Comparison of ENCODE assay signal across 21 cellular contexts in the genomic region with DNA sequence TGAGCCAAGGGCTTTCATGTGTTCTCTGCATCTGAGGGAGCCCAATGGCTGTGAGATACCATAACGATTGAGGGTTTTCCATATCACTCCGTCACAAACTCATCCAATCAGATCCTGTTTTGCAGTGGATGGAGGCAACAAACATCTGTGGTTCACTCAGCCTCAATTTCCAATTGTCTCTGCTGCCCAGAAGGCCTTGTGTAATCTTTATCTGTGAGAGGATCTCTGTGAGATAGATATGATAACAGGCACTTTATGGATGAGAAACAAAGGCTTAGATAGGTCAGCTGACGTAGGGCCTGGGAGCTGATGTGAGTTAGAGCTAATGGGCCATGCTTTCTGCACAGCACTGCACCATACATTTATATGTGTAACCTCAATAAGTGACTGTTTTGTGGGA. TPM values are rescaled to one million over a fixed set of nuclear protein-coding genes. Genes with fewer than 3 reads are reported as not detected.
DNase-seq lines count a peak whose midpoint lies in the region; ATAC-seq and TF ChIP-seq lines count a peak whose summit lies in the region.
"Had no signal": no experiment of that assay in that cellular context is flagged by ENCODE, and none has a peak within 500 bp of the region (broad histone marks: within the 10 kb centered on the region; RNA-seq: fewer than 3 reads in every experiment).

No MANE protein-coding gene starts in this region.

- no peak overlapping the region for H2BK120ac ChIP-seq in trophoblast cell (ENCODE audit: insufficient read depth, low read length, poor library complexity)

- H3K27me3 Mint-ChIP-seq in effector memory CD8-positive, alpha-beta T cell: peaks cover 38 to 49% of the 10 kb centered on the region in 2 donors

- no peak overlapping the region for H3K4me2 ChIP-seq in trophoblast cell (ENCODE audit: low read length)
- H3K4me2 ChIP-seq: BLaER1 had no signal

- WGBS in trophoblast cell (ENCODE audit: extremely low coverage, insufficient coverage, insufficient read length): no CpG with 5 or more reads among the region's 3 CpGs

- no peak overlapping the region for H4K91ac ChIP-seq in trophoblast cell (ENCODE audit: low read depth, low read length)

- no peak for ATAC-seq in effector memory CD8-positive, alpha-beta T cell (replicated peaks)

- H3K9me3 Mint-ChIP-seq in effector memory CD8-positive, alpha-beta T cell: no peaks in the 10 kb centered on the region
- H3K9me3 Mint-ChIP-seq: CD14-positive monocyte; CD4-positive, alpha-beta T cell; CD8-positive, alpha-beta memory T cell had no signal

- H3K4me3 ChIP-seq in trophoblast cell (ENCODE audit: low read depth, low read length): no peak overlapping the region
- H3K4me3 ChIP-seq: BLaER1, HAP-1 had no signal

- H3K27ac ChIP-seq in C4-2B: peak overlapping the region; percentile 19; the same call in 1 of the 2 replicates
- H3K27ac ChIP-seq in trophoblast cell (ENCODE audit: low read depth, low read length): no peak overlapping the region
- H3K27ac ChIP-seq: 22Rv1, BLaER1 had no signal

- no peak overlapping the region for H4K8ac ChIP-seq in trophoblast cell (ENCODE audit: low read depth, low read length)

- H2BK5ac ChIP-seq in trophoblast cell (ENCODE audit: low read depth, low read length, poor library complexity): no peak overlapping the region

- peaks cover 19% of the 10 kb centered on the region for H3K79me1 ChIP-seq in trophoblast cell (ENCODE audit: low read length)

- H3K36me3 ChIP-seq in trophoblast cell (ENCODE audit: control insufficient read depth in 1 of 2, insufficient read depth in 2 of 2, low read length in 2 of 2): no peaks in the 10 kb centered on the region
- H3K36me3 ChIP-seq: BLaER1, HAP-1 had no signal

- H3K27me3 ChIP-seq in trophoblast cell (ENCODE audit: insufficient read depth, low read length): no peaks in the 10 kb centered on the region

- no peak overlapping the region for H3K4me3 Mint-ChIP-seq in effector memory CD8-positive, alpha-beta T cell
- H3K4me3 Mint-ChIP-seq: B cell; CD14-positive monocyte; CD4-positive, alpha-beta T cell; CD8-positive, alpha-beta memory T cell had no signal

- no peaks in the 10 kb centered on the region for H3K79me2 ChIP-seq in trophoblast cell (ENCODE audit: control insufficient read depth, insufficient read depth, low read length, poor library complexity)

- H3K4ac ChIP-seq in trophoblast cell (ENCODE audit: low read depth, low read length): no peak overlapping the region

- H3K4me1 ChIP-seq in trophoblast cell (ENCODE audit: control insufficient read depth in 1 of 2, insufficient read depth in 2 of 2, low read length in 2 of 2): peaks cover 16 to 23% of the 10 kb centered on the region in 2 experiments
- H3K4me1 ChIP-seq: BLaER1 had no signal

- H2AK5ac ChIP-seq in trophoblast cell (ENCODE audit: low read length): no peak overlapping the region

- DNase-seq in NCI-H2029 (lab: John Stamatoyannopoulos, UW) (peak; percentile 1), NCI-H2029 treated with DMSO at 0.1 percent for 48 hours (lab: John Stamatoyannopoulos, UW) (no peak), SK-N-DZ (ENCODE audit: low spot score) (peak; percentile 60), trophoblast cell (peak; percentile 35 to 84), NCI-H345 (lab: John Stamatoyannopoulos, UW) (no peak), COLO668 (lab: John Stamatoyannopoulos, UW; ENCODE audit: unreplicated experiment) (no peak)
- DNase-seq in effector memory CD8-positive, alpha-beta T cell: no peak
- DNase-seq: Calu3; CD4-positive, alpha-beta T cell; CD8-positive, alpha-beta memory T cell; COR-L47; DMS53; DMS79 treated with DMSO at 0.1 percent for 48 hours; GF-D8; GOT3 had no signal

- H3K14ac ChIP-seq in trophoblast cell (ENCODE audit: low read length): no peak overlapping the region

- TF ChIP-seq CTCF in C4-2B (conservative IDR thresholded peaks at IDR 0.05): no peak

- H4K12ac ChIP-seq in trophoblast cell (ENCODE audit: low read depth, low read length): no peak overlapping the region

- no peak overlapping the region for H3K23ac ChIP-seq in trophoblast cell (ENCODE audit: low read length)

- H2BK12ac ChIP-seq in trophoblast cell (ENCODE audit: low read length): no peak overlapping the region

- H3K4me1 Mint-ChIP-seq in effector memory CD8-positive, alpha-beta T cell (ENCODE audit: low read depth in 2 of 2): peaks cover 0 to 2% of the 10 kb centered on the region in 2 donors
- H3K4me1 Mint-ChIP-seq: CD8-positive, alpha-beta memory T cell had no signal

- H3K9ac ChIP-seq in trophoblast cell (ENCODE audit: low read length): no peak overlapping the region
- H3K9ac ChIP-seq: BLaER1 had no signal

- no peak overlapping the region for H3K27ac Mint-ChIP-seq in effector memory CD8-positive, alpha-beta T cell
- H3K27ac Mint-ChIP-seq: B cell; CD14-positive monocyte; CD4-positive, alpha-beta T cell; CD8-positive, alpha-beta memory T cell had no signal

- H3K9me3 ChIP-seq in trophoblast cell (ENCODE audit: insufficient read depth, low read depth, low read length): no peaks in the 10 kb centered on the region
- H3K9me3 ChIP-seq: HAP-1 had no signal

- no peak overlapping the region for H3K18ac ChIP-seq in trophoblast cell (ENCODE audit: low read length)

- H3K36me3 Mint-ChIP-seq in effector memory CD8-positive, alpha-beta T cell (ENCODE audit: insufficient read depth): no peaks in the 10 kb centered on the region
- H3K36me3 Mint-ChIP-seq: CD8-positive, alpha-beta memory T cell had no signal

- no peak overlapping the region for H2AFZ ChIP-seq in trophoblast cell (ENCODE audit: insufficient read depth, low read length, poor library complexity)

RNA-seq across cellular contexts. Expression of gene MTARC1, which starts 3.3 kb away (rescaled TPM):
- polyA plus RNA-seq in SK-N-DZ (2014; cell fraction: cytosol; rRNA removed): 22.1 and 22.3 TPM in 2 replicates
- polyA plus RNA-seq in SK-N-DZ (2014; cell fraction: nucleus; rRNA removed): 26.3 and 27.9 TPM in 2 replicates
- 25.0 and 26.3 TPM in 2 replicates for polyA plus RNA-seq in trophoblast cell (2013)
- polyA plus RNA-seq: CD8-positive, alpha-beta memory T cell had no signal

RNA-seq across cellular contexts. Expression of gene MTARC2, which starts 35.3 kb away (rescaled TPM):
- polyA plus RNA-seq in SK-N-DZ (2014; cell fraction: cytosol; rRNA removed): not detected in 2 replicates
- polyA plus RNA-seq in SK-N-DZ (2014; cell fraction: nucleus; rRNA removed): not detected in 2 replicates
- polyA plus RNA-seq in trophoblast cell (2013): 5.5 and 5.6 TPM in 2 replicates
- polyA plus RNA-seq: CD8-positive, alpha-beta memory T cell had no signal

Comparison
In these comparisons a context has a peak if more than half of its experiments do, and no peak if none do; other contexts are left out.
1. DNase-seq: peak in NCI-H2029 (single experiment), SK-N-DZ (single experiment) and trophoblast cell (2 of 2); none in NCI-H2029 treated with DMSO at 0.1 percent for 48 hours (single experiment), NCI-H345 (single experiment), effector memory CD8-positive, alpha-beta T cell (0 of 3) and COLO668 (single experiment).